19 cellular contexts compared by ENCODE assay signal in the genomic region with DNA sequence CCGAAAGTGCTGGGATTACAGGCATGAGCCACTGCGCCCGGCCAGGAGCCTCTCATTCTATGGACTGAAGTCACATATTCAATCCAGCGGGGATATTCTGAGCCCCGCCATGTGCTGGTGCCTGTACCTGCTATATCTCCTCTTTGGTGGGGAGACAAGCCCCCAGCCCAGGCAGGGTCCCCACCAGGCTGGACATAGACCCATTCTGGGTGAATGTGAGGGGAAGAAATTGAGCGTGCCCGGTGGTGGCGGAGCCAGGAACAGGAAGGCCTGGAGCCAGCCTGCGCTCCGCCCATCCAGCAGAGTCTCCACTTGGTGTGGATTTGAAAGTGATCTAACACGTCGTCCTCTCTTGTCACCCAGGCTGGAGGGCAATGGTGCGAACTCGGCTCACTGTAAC.
"Had no signal": no experiment of that assay in that cellular context is flagged by ENCODE, and none has a peak within 500 bp of the region (broad histone marks: within the 10 kb centered on the region; RNA-seq: fewer than 3 reads in every experiment).

No MANE protein-coding gene starts in this region.

- H3K27ac Mint-ChIP-seq: activated naive CD8-positive, alpha-beta T cell treated with anti-CD3 and anti-CD28 coated beads, Interleukin-2, amount 50 U/mL, for 24 hours had no signal

- H3K27me3 ChIP-seq: right atrium auricular region, suprapubic skin had no signal

- H3K27ac ChIP-seq: right atrium auricular region, suprapubic skin had no signal

- H3K4me3 ChIP-seq: right atrium auricular region, suprapubic skin had no signal

- ATAC-seq: activated naive CD8-positive, alpha-beta T cell treated with anti-CD3 and anti-CD28 coated beads, Interleukin-2, amount 50 U/mL, for 24 hours; natural killer cell treated with Interleukin-12 subunit alpha and Interleukin-12 subunit beta and Interleukin-15 and Interleukin-18, amount 100 ng/mL, for 72 hours; stimulated activated naive CD8-positive, alpha-beta T cell treated with anti-CD3 and anti-CD28 coated beads, Interleukin-15, Interleukin-2, amounts not matched to agents 100 U/mL and 50 U/mL, for 24 hours had no signal

- H3K4me3 Mint-ChIP-seq: activated naive CD8-positive, alpha-beta T cell treated with anti-CD3 and anti-CD28 coated beads, Interleukin-2, amount 50 U/mL, for 24 hours; natural killer cell treated with Interleukin-12 subunit alpha and Interleukin-12 subunit beta and Interleukin-15 and Interleukin-18, amount 100 ng/mL, for 72 hours had no signal

- DNase-seq: activated CD4-positive, alpha-beta T cell treated with anti-CD3 and anti-CD28 coated beads, Interleukin-2, amount 50 U/mL, for 48 hours; activated CD4-positive, CD25-positive, alpha-beta regulatory T cell treated with anti-CD3 and anti-CD28 coated beads, Interleukin-2, amount 50 U/mL, for 72 hours; activated naive CD4-positive, alpha-beta T cell; activated naive CD8-positive, alpha-beta T cell treated with anti-CD3 and anti-CD28 coated beads, Interleukin-2, amount 50 U/mL, for 24 hours; activated T-cell treated with anti-CD3 and anti-CD28 coated beads, Interleukin-2, amount 50 U/mL, for 48 hours; aorta; effector CD8-positive, alpha-beta T cell; foreskin fibroblast; kidney glomerular epithelial cell; mesendoderm; nucleus accumbens; small intestine; stimulated activated CD4-positive, alpha-beta T cell treated with anti-CD3 and anti-CD28 coated beads, Interleukin-4, amount 100 ng/mL, for 4 hours; stimulated activated CD8-positive, alpha-beta memory T cell treated with anti-CD3 and anti-CD28 coated beads, Interleukin-4, amount 100 ng/mL, for 48 hours; stimulated activated naive CD8-positive, alpha-beta T cell treated with anti-CD3 and anti-CD28 coated beads, Interleukin-15, Interleukin-2, amounts not matched to agents 100 U/mL and 50 U/mL, for 24 hours; trophoblast cell had no signal

- H3K4me1 Mint-ChIP-seq: activated naive CD8-positive, alpha-beta T cell treated with anti-CD3 and anti-CD28 coated beads, Interleukin-2, amount 50 U/mL, for 24 hours had no signal

- H3K4me1 ChIP-seq: suprapubic skin had no signal

- H3K9me3 ChIP-seq: right atrium auricular region, suprapubic skin had no signal

- H3K9me3 Mint-ChIP-seq: activated naive CD8-positive, alpha-beta T cell treated with anti-CD3 and anti-CD28 coated beads, Interleukin-2, amount 50 U/mL, for 24 hours; natural killer cell treated with Interleukin-12 subunit alpha and Interleukin-12 subunit beta and Interleukin-15 and Interleukin-18, amount 100 ng/mL, for 72 hours had no signal

- H3K27me3 Mint-ChIP-seq: activated naive CD8-positive, alpha-beta T cell treated with anti-CD3 and anti-CD28 coated beads, Interleukin-2, amount 50 U/mL, for 24 hours; natural killer cell treated with Interleukin-12 subunit alpha and Interleukin-12 subunit beta and Interleukin-15 and Interleukin-18, amount 100 ng/mL, for 72 hours had no signal
